ENCODE assay signal across 10 cellular contexts in the genomic region with DNA sequence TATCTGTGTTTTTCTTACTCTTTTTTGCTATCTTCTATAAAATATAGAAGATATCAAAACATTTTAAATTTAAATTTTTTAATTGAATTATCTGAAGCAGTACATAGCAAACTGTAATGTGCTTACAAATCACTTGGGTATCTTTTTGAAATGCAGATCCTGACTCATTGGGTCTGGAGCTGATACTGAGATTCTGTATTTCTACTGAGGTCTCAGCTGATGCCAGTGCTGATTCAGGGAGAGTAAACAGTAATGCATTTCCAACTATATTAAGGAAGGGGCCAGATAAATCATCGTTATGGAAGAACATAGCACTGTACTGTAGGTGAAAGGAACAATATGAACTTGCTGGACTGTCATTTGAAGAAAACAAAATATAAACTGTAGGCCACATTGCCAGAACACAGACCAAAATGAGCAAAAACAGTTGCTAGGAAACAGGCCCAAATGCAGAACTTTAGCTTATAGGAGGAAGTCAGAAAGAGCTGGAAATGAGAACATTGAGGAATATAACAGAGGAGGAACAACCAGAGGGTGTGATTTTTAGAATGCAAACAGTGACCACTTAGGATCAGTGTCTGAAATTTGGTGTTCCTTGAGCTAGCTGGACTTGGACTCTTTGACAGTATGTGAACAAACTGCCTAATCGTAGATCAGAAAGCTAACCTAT. TPM values are rescaled to one million over a fixed set of nuclear protein-coding genes. Genes with fewer than 3 reads are reported as not detected.
A peak's percentile ranks its signal among the peaks of the same experiment; 100 is the strongest.
DNase-seq lines count a peak whose midpoint lies in the region; ATAC-seq and TF ChIP-seq lines count a peak whose summit lies in the region.
"Had no signal": no experiment of that assay in that cellular context is flagged by ENCODE, and none has a peak within 500 bp of the region (broad histone marks: within the 10 kb centered on the region; RNA-seq: fewer than 3 reads in every experiment).

No MANE protein-coding gene starts in this region.

- H3K4me3 Mint-ChIP-seq in CD4-positive, alpha-beta T cell = peak overlapping the region; percentile 49
- H3K4me3 Mint-ChIP-seq in activated T-helper 17 cell treated with anti-CD3 and anti-CD28 coated beads, Interleukin-2, amount 50 U/mL, for 72 hours = peak overlapping the region; percentile 96

- CTCF ChIA-PET in CD4-positive, alpha-beta T cell (lab: Charles Lee) = interaction anchor here (0.7 to 2.2 kb wide), 3 partner anchors 11 to 19 kb away, joined by 3 to 8 read pairs (median 4); no protein-coding TSS in a partner anchor

- H3K4me2 ChIP-seq in Karpas-422 (ENCODE audit: low read depth, low read length, poor library complexity, severe bottlenecking) (peak overlapping the region; percentile 99), mesendoderm (ENCODE audit: low read length) (no peak overlapping the region)

- H3K79me1 ChIP-seq in mesendoderm (ENCODE audit: low read length) = peaks cover 2% of the 10 kb centered on the region

- no CpG with 5 or more reads among the region's 2 CpGs for WGBS in mesendoderm (ENCODE audit: extremely low coverage, insufficient coverage, low lambda C conversion rate)

- H3K4me1 Mint-ChIP-seq in CD4-positive, alpha-beta T cell (ENCODE audit: low read depth) = peaks cover 84% of the 10 kb centered on the region
- H3K4me1 Mint-ChIP-seq in activated T-helper 17 cell treated with anti-CD3 and anti-CD28 coated beads, Interleukin-2, amount 50 U/mL, for 72 hours = peaks cover 26% of the 10 kb centered on the region

- H3K27ac Mint-ChIP-seq in CD4-positive, alpha-beta T cell = peak overlapping the region; percentile 97
- H3K27ac Mint-ChIP-seq in activated T-helper 17 cell treated with anti-CD3 and anti-CD28 coated beads, Interleukin-2, amount 50 U/mL, for 72 hours = peak overlapping the region; percentile 90

- intact Hi-C loops in CD4-positive, alpha-beta T cell (cut with DNase I, micrococcal nuclease) = loop anchor here in 1 of 2 experiments (5.0 to 10.0 kb wide), 3 partner anchors 1041 to 1766 kb away; a partner anchor contains a TSS

- no peaks in the 10 kb centered on the region; the same call in 1 of the 2 replicates for H4K20me1 ChIP-seq in Karpas-422 (ENCODE audit: insufficient read depth, low read depth, low read length)

- peaks cover 59% of the 10 kb centered on the region for H3K4me1 ChIP-seq in Karpas-422 (ENCODE audit: low read length)
- no peaks in the 10 kb centered on the region for H3K4me1 ChIP-seq in mesendoderm (ENCODE audit: control insufficient read depth, low read depth, low read length)

- H3K23ac ChIP-seq in mesendoderm (ENCODE audit: low read length) = no peak overlapping the region

- H3K79me2 ChIP-seq in Karpas-422 (ENCODE audit: low read length) (peaks cover 86% of the 10 kb centered on the region), mesendoderm (ENCODE audit: control insufficient read depth, insufficient read depth, low read length) (peaks cover 24% of the 10 kb centered on the region)

- no peaks in the 10 kb centered on the region for H3K9me3 ChIP-seq in CD4-positive, alpha-beta T cell (ENCODE audit: control insufficient read depth, low read length)
- no peaks in the 10 kb centered on the region for H3K9me3 ChIP-seq in Karpas-422 (ENCODE audit: low read length)
- H3K9me3 ChIP-seq: body of pancreas had no signal

- no peak overlapping the region for H3K4ac ChIP-seq in mesendoderm (ENCODE audit: low read depth, low read length)

- no peak for ATAC-seq in CD4-positive, alpha-beta T cell (ENCODE audit: poor library complexity)
- peak; percentile 43 for ATAC-seq in activated T-helper 17 cell treated with anti-CD3 and anti-CD28 coated beads, Interleukin-2, amount 50 U/mL, for 72 hours (replicated peaks)
- ATAC-seq in left lobe of liver = no peak
- ATAC-seq in GM21723 (IDR thresholded peaks at IDR 0.05; ENCODE audit: unreplicated experiment) = no peak
- ATAC-seq: body of pancreas had no signal

- no peak overlapping the region for H3K27ac ChIP-seq in CD4-positive, alpha-beta T cell (ENCODE audit: low read depth, low read length)
- H3K27ac ChIP-seq in Karpas-422 (ENCODE audit: low read length) (no peak overlapping the region), mesendoderm (ENCODE audit: low read depth, low read length) (no peak overlapping the region)

- no peaks in the 10 kb centered on the region for H3K27me3 ChIP-seq in CD4-positive, alpha-beta T cell (ENCODE audit: control insufficient read depth, insufficient read depth, low read length)
- H3K27me3 ChIP-seq in Karpas-422 (ENCODE audit: low read length) (no peaks in the 10 kb centered on the region), mesendoderm (ENCODE audit: insufficient read depth, low read length, poor library complexity) (no peaks in the 10 kb centered on the region)
- H3K27me3 ChIP-seq: body of pancreas had no signal

- H2AFZ ChIP-seq in Karpas-422 (ENCODE audit: low read length) = no peak overlapping the region

- no peak overlapping the region for H3K18ac ChIP-seq in mesendoderm (ENCODE audit: low read length)

- POLR2A ChIA-PET in CD4-positive, alpha-beta T cell (lab: Charles Lee) = interaction anchor here (1.1 to 1.3 kb wide), 2 partner anchors 9 to 10 kb away, joined by 4 to 5 read pairs; no protein-coding TSS in a partner anchor

- in situ Hi-C loops in GM13976 (cut with MboI; ENCODE audit: low sequenced_read_pairs, unreplicated experiment) = no loop called here

- H2BK15ac ChIP-seq in mesendoderm (replicated peaks; ENCODE audit: low read depth) = no peak overlapping the region

- no peak overlapping the region for H2BK120ac ChIP-seq in mesendoderm (ENCODE audit: low read depth, low read length)

- H3K36me3 Mint-ChIP-seq in CD4-positive, alpha-beta T cell (ENCODE audit: low read depth) = peaks cover 45% of the 10 kb centered on the region
- peaks cover 70% of the 10 kb centered on the region for H3K36me3 Mint-ChIP-seq in activated T-helper 17 cell treated with anti-CD3 and anti-CD28 coated beads, Interleukin-2, amount 50 U/mL, for 72 hours (ENCODE audit: low read depth)

- H3K9ac ChIP-seq in Karpas-422 (ENCODE audit: low read length) (no peak overlapping the region; the same call in 1 of the 2 replicates), mesendoderm (ENCODE audit: low read length) (no peak overlapping the region)

- H2BK5ac ChIP-seq in mesendoderm (ENCODE audit: low read length) = no peak overlapping the region

- no peak overlapping the region for H2AK5ac ChIP-seq in mesendoderm (ENCODE audit: low read length)

- no peak overlapping the region for H4K8ac ChIP-seq in mesendoderm (ENCODE audit: low read depth, low read length)

- no peak for DNase-seq in CD4-positive, alpha-beta T cell
- DNase-seq in Karpas-422 (no peak), kidney tubule cell (ENCODE audit: low spot score) (peak; percentile 21), GM13976 (ENCODE audit: low spot score) (no peak), left lobe of liver (ENCODE audit: low spot score) (no peak), mesendoderm (no peak)
- DNase-seq: body of pancreas, T1000 had no signal

- H3K4me3 ChIP-seq in Karpas-422 (ENCODE audit: low read length) (no peak overlapping the region), mesendoderm (ENCODE audit: low read length) (no peak overlapping the region)
- H3K4me3 ChIP-seq: body of pancreas had no signal

- peaks cover 30% of the 10 kb centered on the region; the same call in 1 of the 2 replicates for H3K36me3 ChIP-seq in Karpas-422 (ENCODE audit: insufficient read depth, low read length)
- no peaks in the 10 kb centered on the region for H3K36me3 ChIP-seq in mesendoderm (ENCODE audit: control insufficient read depth, insufficient read depth, low read length)

- no peaks in the 10 kb centered on the region for H3K9me3 Mint-ChIP-seq in CD4-positive, alpha-beta T cell
- no peaks in the 10 kb centered on the region for H3K9me3 Mint-ChIP-seq in activated T-helper 17 cell treated with anti-CD3 and anti-CD28 coated beads, Interleukin-2, amount 50 U/mL, for 72 hours

- no peak overlapping the region for H4K5ac ChIP-seq in mesendoderm (ENCODE audit: low read length)

- no peak for TF ChIP-seq CTCF in CD4-positive, alpha-beta T cell (IDR thresholded peaks at IDR 0.05)
- TF ChIP-seq CTCF in GM13976 (IDR thresholded peaks at IDR 0.05; ENCODE audit: borderline replicate concordance, control extremely low read depth, extremely low read depth, insufficient read depth, missing control alignments) = no peak

- H3K27me3 Mint-ChIP-seq in CD4-positive, alpha-beta T cell = no peaks in the 10 kb centered on the region
- H3K27me3 Mint-ChIP-seq in activated T-helper 17 cell treated with anti-CD3 and anti-CD28 coated beads, Interleukin-2, amount 50 U/mL, for 72 hours = no peaks in the 10 kb centered on the region

- H3K56ac ChIP-seq in mesendoderm (ENCODE audit: low read length) = no peak overlapping the region

- no peaks in the 10 kb centered on the region for H3K9me2 ChIP-seq in Karpas-422 (replicated peaks; ENCODE audit: insufficient read depth, low read length)

RNA-seq across cellular contexts. Expression of a gene that starts 3.3 kb away (rescaled TPM):
- total RNA-seq in CD4-positive, alpha-beta T cell = 10 to 100 TPM; 48.1 to 49.7 TPM
- total RNA-seq in Karpas-422 (2014; rRNA removed; shearing (Covaris generic); ENCODE audit: low replicate concordance) = 17.4 and 38.2 TPM in 2 replicates
- 10 to 100 TPM; 22.8 to 25.3 TPM for total RNA-seq in activated T-helper 17 cell treated with anti-CD3 and anti-CD28 coated beads, Interleukin-2, amount 50 U/mL, for 72 hours
- 8.6 TPM for total RNA-seq in left lobe of liver
- 29.4 TPM for polyA plus RNA-seq in mesendoderm (2013, experiment 1 of 2)
- polyA plus RNA-seq in mesendoderm (2013, experiment 2 of 2) = 31.3 TPM
